In the genomic region with DNA sequence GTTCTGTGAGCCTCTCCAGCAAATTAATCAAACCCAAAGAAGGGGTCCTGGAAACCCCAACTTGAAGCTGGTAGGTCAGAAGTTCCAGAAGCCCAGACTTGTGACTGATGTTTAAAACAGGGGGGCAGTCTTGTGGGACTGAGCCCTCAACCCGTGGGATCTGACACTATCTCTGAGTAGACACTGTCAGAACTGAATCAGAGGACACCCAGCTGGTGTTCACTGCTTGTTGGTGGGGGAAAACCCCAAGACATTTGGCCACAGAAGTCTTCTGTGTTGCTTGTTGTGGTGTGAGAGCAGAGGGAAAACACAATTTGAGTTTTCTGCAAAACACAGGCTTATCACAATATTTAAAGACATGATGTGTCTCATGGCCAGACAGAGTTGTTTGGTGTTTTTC, we compare ENCODE assay signal across 9 cellular contexts. TPM values are rescaled to one million over a fixed set of nuclear protein-coding genes. Genes with fewer than 3 reads are reported as not detected.
DNase-seq lines count a peak whose midpoint lies in the region; ATAC-seq, FAIRE-seq and TF ChIP-seq lines count a peak whose summit lies in the region.
"Had no signal": no experiment of that assay in that cellular context is flagged by ENCODE, and none has a peak within 500 bp of the region (broad histone marks: within the 10 kb centered on the region; RNA-seq: fewer than 3 reads in every experiment).

No MANE protein-coding gene starts in this region.

- H3K27me3 Mint-ChIP-seq in GM23338 (ENCODE audit: insufficient read depth, low read depth, poor library complexity) = peaks cover 2% of the 10 kb centered on the region

- dilution Hi-C loops in keratinocyte (cut with MboI; ENCODE audit: extremely low pct_ligation_motif_present, low sequenced_read_pairs) = no loop called here

- H3K27ac Mint-ChIP-seq in GM23338 = peak overlapping the region; percentile 50; the same call in 1 of the 2 replicates

- H3K4me3 Mint-ChIP-seq in GM23338 = no peak overlapping the region

- no peaks in the 10 kb centered on the region for H3K9me3 ChIP-seq in keratinocyte (ENCODE audit: control insufficient read depth, low read depth, low read length)
- no peaks in the 10 kb centered on the region for H3K9me3 ChIP-seq in transverse colon

- H3K4me1 Mint-ChIP-seq in GM23338 = peaks cover 14% of the 10 kb centered on the region

- H3K9me1 ChIP-seq in keratinocyte (ENCODE audit: control insufficient read depth, extremely low read depth, insufficient read depth, low read length) = no peaks in the 10 kb centered on the region

- no peaks in the 10 kb centered on the region for H3K9me2 ChIP-seq in GM23338 (ENCODE audit: insufficient read depth)

- H3K79me2 ChIP-seq in GM23338 (replicated peaks; ENCODE audit: insufficient read depth) = peaks cover 99% of the 10 kb centered on the region
- H3K79me2 ChIP-seq in keratinocyte (ENCODE audit: control insufficient read depth, insufficient read depth, low read length) = peaks cover 96% of the 10 kb centered on the region

- no peaks in the 10 kb centered on the region; the same call in 2 of the 3 replicates for H3K9me3 Mint-ChIP-seq in GM23338

- no peak for TF ChIP-seq CTCF in GM23338 (conservative IDR thresholded peaks at IDR 0.05; ENCODE audit: low read depth in 2 of 2)
- no peak for TF ChIP-seq CTCF in keratinocyte (optimal IDR thresholded peaks at IDR 0.05 in 1 of 3, IDR thresholded peaks at IDR 0.05 in 1 of 3, conservative IDR thresholded peaks at IDR 0.05 in 1 of 3; ENCODE audit: extremely low read depth in 1 of 3, insufficient read depth in 2 of 3, low read length in 3 of 3)
- no peak for TF ChIP-seq CTCF in transverse colon (IDR thresholded peaks at IDR 0.05)

- ATAC-seq in GM18499 (IDR thresholded peaks at IDR 0.05; ENCODE audit: insufficient read depth, unreplicated experiment) (peak; percentile 65), GM23338 (no peak; the same call in 1 of the 3 replicates), SK-N-SH treated with all-trans-retinoic acid at 6 μM for 48 hours (no peak)

- H2AFZ ChIP-seq in GM23338 = no peak overlapping the region
- no peak overlapping the region for H2AFZ ChIP-seq in keratinocyte (ENCODE audit: control insufficient read depth, low read length)

- intact Hi-C loops in transverse colon (cut with DNase I; ENCODE audit: low total_unique reads) = no loop called here

- no peak for FAIRE-seq in keratinocyte (lab: Jason Lieb, UNC)

- H3K36me3 Mint-ChIP-seq in GM23338 (ENCODE audit: low read depth) = peaks cover 9% of the 10 kb centered on the region; the same call in 2 of the 3 replicates

- H3K4me3 ChIP-seq in GM23338 (no peak overlapping the region), keratinocyte (ENCODE audit: control insufficient read depth in 2 of 3, extremely low read depth in 1 of 3, insufficient read depth in 2 of 3, low read depth in 1 of 3, low read length in 3 of 3) (no peak overlapping the region), transverse colon (no peak overlapping the region)

- in situ Hi-C loops in G401 (cut with HindIII; ENCODE audit: low sequenced_read_pairs) = no loop called here
- in situ Hi-C loops in transverse colon (cut with MboI; ENCODE audit: low pct_ligation_motif_present in 1 of 4, low pct_unique_long_range_greater_than_20kb in 1 of 4, low sequenced_read_pairs in 3 of 4) = no loop called here

- H3K4me1 ChIP-seq in GM23338 (ENCODE audit: insufficient read depth) = peaks cover 16% of the 10 kb centered on the region
- peaks cover 15% of the 10 kb centered on the region for H3K4me1 ChIP-seq in keratinocyte (ENCODE audit: control insufficient read depth, extremely low read depth, insufficient read depth, low read length)
- H3K4me1 ChIP-seq in transverse colon = peaks cover 8 to 22% (median 12%) of the 10 kb centered on the region in 4 donors

- H3K9ac ChIP-seq in keratinocyte (ENCODE audit: control insufficient read depth, extremely low read depth, insufficient read depth, low read length) = no peak overlapping the region

- TF ChIP-seq EP300 in transverse colon (IDR thresholded peaks at IDR 0.05; ENCODE audit: low read depth) = no peak

- no peaks in the 10 kb centered on the region for H3K27me3 ChIP-seq in GM23338 (ENCODE audit: insufficient read depth)
- no peaks in the 10 kb centered on the region for H3K27me3 ChIP-seq in keratinocyte (ENCODE audit: control insufficient read depth, extremely low read depth, insufficient read depth, low read length)
- H3K27me3 ChIP-seq in transverse colon = no peaks in the 10 kb centered on the region

- no peak for TF ChIP-seq POLR2A in transverse colon (IDR thresholded peaks at IDR 0.05)

- H4K20me1 ChIP-seq in GM23338 (replicated peaks; ENCODE audit: insufficient read depth) (0 out of 2 replicates have a peak, but pooled peaks cover 4% of the 10 kb centered on the region), keratinocyte (ENCODE audit: control insufficient read depth, extremely low read depth, insufficient read depth, low read length) (peaks cover 4% of the 10 kb centered on the region)

- WGBS in transverse colon (ENCODE audit: low coverage in 1 of 2), 2 donors = 30% methylated on average over 1 of the region's 1 CpG; no CpG with 5 or more reads in 1 of the 2 donors

- no peaks in the 10 kb centered on the region for H3F3A ChIP-seq in GM23338 (replicated peaks; ENCODE audit: low read depth)

- no peak for DNase-seq in GM23338 (ENCODE audit: low spot score)
- DNase-seq in NAMALWA (ENCODE audit: low spot score) = peak; percentile 6
- no peak for DNase-seq in keratinocyte (ENCODE audit: low read depth, low spot score)
- no peak for DNase-seq in AG08396 (ENCODE audit: low spot score)
- no peak for DNase-seq in G401 (ENCODE audit: low spot score)
- DNase-seq in transverse colon = no peak

- 0 out of 2 replicates have a peak overlapping the region, but pooled peaks have one; percentile 10 for H3K4me2 ChIP-seq in GM23338
- H3K4me2 ChIP-seq in keratinocyte (ENCODE audit: control insufficient read depth, extremely low read depth, insufficient read depth, low read depth, low read length) = no peak overlapping the region

- no peaks in the 10 kb centered on the region for H3K36me3 ChIP-seq in GM23338 (ENCODE audit: insufficient read depth)
- H3K36me3 ChIP-seq in keratinocyte (ENCODE audit: control insufficient read depth in 2 of 2, extremely low read depth in 1 of 2, insufficient read depth in 2 of 2, low read length in 2 of 2) = peaks cover 5 to 17% of the 10 kb centered on the region in 2 experiments
- H3K36me3 ChIP-seq in transverse colon = no peaks in the 10 kb centered on the region

- H3K27ac ChIP-seq in GM23338 (ENCODE audit: low read depth) (no peak overlapping the region), keratinocyte (ENCODE audit: control insufficient read depth, insufficient read depth, low read length) (peak overlapping the region; percentile 29), transverse colon (no peak overlapping the region)
- H3K27ac ChIP-seq: HL-60 had no signal

TF ChIP-seq in GM23338, 12 proteins besides CTCF, POLR2A, EP300 and RAD21 (continues in another document):
- TF ChIP-seq POLR2AphosphoS5 (IDR thresholded peaks at IDR 0.05; ENCODE audit: low read depth) (no peak), EZH2 (IDR thresholded peaks at IDR 0.05; ENCODE audit: low read depth, unreplicated experiment) (no peak), ZNF114 (CRISPR knock-in tag; IDR thresholded peaks at IDR 0.05) (no peak)

TF ChIP-seq in SK-N-SH treated with all-trans-retinoic acid at 6 μM for 48 hours, 23 proteins besides CTCF, POLR2A, EP300 and RAD21 (continues in another document):
- TF ChIP-seq TCF4 (CRISPR knock-in tag; IDR thresholded peaks at IDR 0.05; ENCODE audit: borderline replicate concordance) = no peak
- TF ChIP-seq CREB5 (CRISPR knock-in tag; IDR thresholded peaks at IDR 0.05; ENCODE audit: low read depth) = no peak
- TF ChIP-seq BACH2 (CRISPR knock-in tag; IDR thresholded peaks at IDR 0.05; ENCODE audit: borderline replicate concordance) = no peak
- TF ChIP-seq, protein P1, sequence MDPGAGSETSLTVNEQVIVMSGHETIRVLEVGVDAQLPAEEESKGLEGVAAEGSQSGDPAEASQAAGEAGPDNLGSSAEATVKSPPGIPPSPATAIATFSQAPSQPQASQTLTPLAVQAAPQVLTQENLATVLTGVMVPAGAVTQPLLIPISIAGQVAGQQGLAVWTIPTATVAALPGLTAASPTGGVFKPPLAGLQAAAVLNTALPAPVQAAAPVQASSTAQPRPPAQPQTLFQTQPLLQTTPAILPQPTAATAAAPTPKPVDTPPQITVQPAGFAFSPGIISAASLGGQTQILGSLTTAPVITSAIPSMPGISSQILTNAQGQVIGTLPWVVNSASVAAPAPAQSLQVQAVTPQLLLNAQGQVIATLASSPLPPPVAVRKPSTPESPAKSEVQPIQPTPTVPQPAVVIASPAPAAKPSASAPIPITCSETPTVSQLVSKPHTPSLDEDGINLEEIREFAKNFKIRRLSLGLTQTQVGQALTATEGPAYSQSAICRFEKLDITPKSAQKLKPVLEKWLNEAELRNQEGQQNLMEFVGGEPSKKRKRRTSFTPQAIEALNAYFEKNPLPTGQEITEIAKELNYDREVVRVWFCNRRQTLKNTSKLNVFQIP (CRISPR knock-in tag; IDR thresholded peaks at IDR 0.05; ENCODE audit: borderline replicate concordance, low read depth) = no peak
- no peak for TF ChIP-seq ISL1 (CRISPR knock-in tag; IDR thresholded peaks at IDR 0.05)

RNA-seq across cellular contexts. Expression of gene KIF13A, which starts 29.9 kb away (rescaled TPM):
- total RNA-seq in GM23338 (2014; rRNA removed; shearing (Covaris generic)) = 28.2 and 32.8 TPM in 2 replicates
- polyA plus RNA-seq in GM23338 (2016; fragmentation: Nextera tagmentation; extraction: Ambion mirVana) (8.4 and 11.4 TPM in 2 replicates), keratinocyte (90.1 to 106 TPM (median 96.2 TPM) in 3 replicates)
- 40.6 TPM for polyA plus RNA-seq in keratinocyte (2011; ENCODE audit: low read depth)
- 81.7 and 104 TPM in 2 replicates for polyA plus RNA-seq in keratinocyte (2011; cell fraction: cytosol; rRNA removed)
- polyA plus RNA-seq in keratinocyte (2011; cell fraction: nucleus; rRNA removed) = 149 and 161 TPM in 2 replicates
- polyA plus RNA-seq in keratinocyte (2012; ENCODE audit: low replicate concordance) = 51.2 and 90.2 TPM in 2 replicates
- polyA minus RNA-seq in keratinocyte = 87.5 to 126 TPM (median 106 TPM) in 3 replicates
- polyA minus RNA-seq in keratinocyte (2011; cell fraction: cytosol; rRNA and poly(A)+ RNA removed) = 73.3 TPM
- polyA minus RNA-seq in keratinocyte (2011; cell fraction: nucleus; rRNA and poly(A)+ RNA removed) = 171 and 308 TPM in 2 replicates
- total RNA-seq in G401 (2014; rRNA removed; shearing (Covaris generic)) = 9.8 and 18.3 TPM in 2 replicates
- 10 to 100 TPM; 36.3 to 47.5 (median 38.1) TPM for total RNA-seq in transverse colon
